7 cellular contexts compared by ENCODE assay signal in the genomic region with DNA sequence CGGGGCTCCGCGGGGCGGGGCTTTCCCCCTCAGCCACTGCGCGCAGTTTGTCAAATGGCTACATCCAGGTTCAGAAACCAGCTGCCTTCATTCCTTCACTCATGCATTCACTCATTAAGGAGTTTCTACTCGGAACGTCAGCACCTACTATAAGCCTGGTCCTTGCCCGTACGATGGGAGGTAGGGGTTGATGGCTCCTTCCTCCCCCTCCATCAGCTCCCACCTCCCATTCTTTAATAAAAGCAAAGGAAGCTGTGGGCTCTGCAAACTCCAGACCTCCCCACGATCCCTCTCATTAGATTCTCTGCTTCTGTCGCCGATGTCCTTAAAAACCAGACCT. TPM values are rescaled to one million over a fixed set of nuclear protein-coding genes. Genes with fewer than 3 reads are reported as not detected.
DNase-seq lines count a peak whose midpoint lies in the region; ATAC-seq and TF ChIP-seq lines count a peak whose summit lies in the region.

No MANE protein-coding gene starts in this region.

- no peaks in the 10 kb centered on the region for H3F3A ChIP-seq in GM23248 (ENCODE audit: insufficient read depth)

- no peaks in the 10 kb centered on the region for H3K79me2 ChIP-seq in GM23248 (ENCODE audit: insufficient read depth)

- H3K4me2 ChIP-seq in GM23248 (ENCODE audit: unreplicated experiment) (peak overlapping the region; percentile 62), skeletal muscle satellite cell (ENCODE audit: low read length) (peak overlapping the region; percentile 84)

- H3K9me2 ChIP-seq in GM23248 (ENCODE audit: insufficient read depth) = no peaks in the 10 kb centered on the region

- no peaks in the 10 kb centered on the region for H3K4me1 ChIP-seq in GM23248 (ENCODE audit: insufficient read depth)
- peaks cover 7% of the 10 kb centered on the region for H3K4me1 ChIP-seq in skeletal muscle satellite cell (ENCODE audit: control insufficient read depth, insufficient read depth, low read length)

- DNase-seq in GM23248 = no peak
- DNase-seq in WERI-Rb-1 = no peak
- peak; percentile 51 for DNase-seq in foreskin melanocyte
- DNase-seq in NCI-H1436 (lab: John Stamatoyannopoulos, UW) = no peak
- DNase-seq in NAMALWA (ENCODE audit: low spot score) = no peak

- H4K20me1 ChIP-seq in GM23248 (ENCODE audit: insufficient read depth) = no peaks in the 10 kb centered on the region

- no peak for TF ChIP-seq CTCF in WERI-Rb-1 (IDR thresholded peaks at IDR 0.05; ENCODE audit: low read depth, low read length)

- H3K9me3 ChIP-seq in GM23248 (ENCODE audit: low read depth) (no peaks in the 10 kb centered on the region), WERI-Rb-1 (ENCODE audit: severe bottlenecking) (no peaks in the 10 kb centered on the region), skeletal muscle satellite cell (replicated peaks; ENCODE audit: low read length) (no peaks in the 10 kb centered on the region)

- no peak overlapping the region for H3K27ac ChIP-seq in GM23248
- no peak overlapping the region for H3K27ac ChIP-seq in WERI-Rb-1

- H3K9ac ChIP-seq in GM23248 (no peak overlapping the region), skeletal muscle satellite cell (ENCODE audit: low read depth, low read length) (no peak overlapping the region)

- in situ Hi-C loops in GM23248 (cut with MboI) = no loop called here

- no peak for ATAC-seq in GM19463 (IDR thresholded peaks at IDR 0.05; ENCODE audit: unreplicated experiment)

- H3K4me3 ChIP-seq in GM23248 (peak overlapping the region; percentile 56), WERI-Rb-1 (ENCODE audit: low read depth, low read length) (peak overlapping the region; percentile 47), skeletal muscle satellite cell (ENCODE audit: low read length) (peak overlapping the region; percentile 65)

- peak overlapping the region; percentile 40; the same call in 1 of the 2 replicates for H2AFZ ChIP-seq in GM23248

- H3K36me3 ChIP-seq in GM23248 (ENCODE audit: low read depth) (no peaks in the 10 kb centered on the region), WERI-Rb-1 (no peaks in the 10 kb centered on the region), skeletal muscle satellite cell (ENCODE audit: insufficient read depth, low read length) (no peaks in the 10 kb centered on the region)

- WGBS in GM23248 (ENCODE audit: low coverage in 1 of 2, low lambda C conversion rate in 2 of 2, missing lambda C conversion rate in 2 of 2), 2 experiments = 3 to 7% methylated on average over 9 to 13 of the region's 13 CpGs

- H3K27me3 ChIP-seq in GM23248 (replicated peaks; ENCODE audit: insufficient read depth) (peaks cover 50% of the 10 kb centered on the region), WERI-Rb-1 (ENCODE audit: insufficient read depth, low read depth, severe bottlenecking) (no peaks in the 10 kb centered on the region), skeletal muscle satellite cell (ENCODE audit: control insufficient read depth, insufficient read depth, low read length) (peaks cover 78% of the 10 kb centered on the region)

RNA-seq across cellular contexts. Expression of a gene that starts 0.3 kb away (rescaled TPM):
- not detected in 2 replicates for total RNA-seq in GM23248 (2014; rRNA removed; shearing (Covaris generic))
- not detected in 2 replicates for polyA plus RNA-seq in GM23248 (2016; fragmentation: Nextera tagmentation; extraction: Ambion mirVana)
- not detected in 2 replicates for total RNA-seq in skeletal muscle satellite cell (2012; rRNA removed)

RNA-seq across cellular contexts. Expression of a gene that starts 7.0 kb away (rescaled TPM):
- not detected in 2 replicates for total RNA-seq in GM23248 (2014; rRNA removed; shearing (Covaris generic))
- polyA plus RNA-seq in GM23248 (2016; fragmentation: Nextera tagmentation; extraction: Ambion mirVana) = not detected in 2 replicates
- total RNA-seq in skeletal muscle satellite cell (2012; rRNA removed) = not detected in 2 replicates
